Comparison of ENCODE assay signal across 25 cellular contexts in genomic region chr16:88552815-88553214, GRCh38. TPM values are rescaled to one million over a fixed set of nuclear protein-coding genes. Genes with fewer than 3 reads are reported as not detected.
DNase-seq lines count a peak whose midpoint lies in the region; ATAC-seq, FAIRE-seq and TF ChIP-seq lines count a peak whose summit lies in the region.
"Had no signal": no experiment of that assay in that cellular context is flagged by ENCODE, and none has a peak within 500 bp of the region (broad histone marks: within the 10 kb centered on the region; RNA-seq: fewer than 3 reads in every experiment).

No MANE protein-coding gene starts in this region.

- peak overlapping the region; percentile 45 for H3K4me2 ChIP-seq in OCI-LY7 (ENCODE audit: low read length)
- no peak overlapping the region for H3K4me2 ChIP-seq in trophoblast cell (ENCODE audit: low read length)

- no peak overlapping the region for H2BK5ac ChIP-seq in trophoblast cell (ENCODE audit: low read depth, low read length, poor library complexity)

- peaks cover 51% of the 10 kb centered on the region for H3K27me3 Mint-ChIP-seq in nephron (ENCODE audit: low read depth)

- no TSS peak for BruUV-seq in OCI-LY7 (replicated peaks; lab: Mats Ljungman, UMichigan)

- H3K4me3 ChIP-seq in OCI-LY7 (ENCODE audit: low read depth, low read length, poor library complexity, severe bottlenecking) (peak overlapping the region; percentile 13), trophoblast cell (ENCODE audit: low read depth, low read length) (no peak overlapping the region)
- H3K4me3 ChIP-seq: tibial nerve had no signal

- no peak overlapping the region for H2BK12ac ChIP-seq in trophoblast cell (ENCODE audit: low read length)

- no peaks in the 10 kb centered on the region for H3K36me3 Mint-ChIP-seq in nephron (ENCODE audit: low read depth)

- peak overlapping the region in 2 of 3 experiments; percentile 52 to 67 for H3K27ac Mint-ChIP-seq in nephron
- H3K27ac Mint-ChIP-seq: activated naive CD8-positive, alpha-beta T cell treated with anti-CD3 and anti-CD28 coated beads, Interleukin-2, amount 50 U/mL, for 24 hours; B cell had no signal

- POLR2A ChIA-PET in OCI-LY7 (lab: Charles Lee), result interaction anchor here (0.6 kb wide), 2 partner anchors 43 to 773 kb away, joined by 4 to 6 read pairs; no protein-coding TSS in a partner anchor

- no peak overlapping the region for H3K14ac ChIP-seq in trophoblast cell (ENCODE audit: low read length)

- no peak overlapping the region for H4K91ac ChIP-seq in trophoblast cell (ENCODE audit: low read depth, low read length)

- H3K27me3 ChIP-seq in trophoblast cell (ENCODE audit: insufficient read depth, low read length), result peaks cover 6% of the 10 kb centered on the region

- peaks cover 5% of the 10 kb centered on the region for H3K4me1 Mint-ChIP-seq in nephron

- H3K27ac ChIP-seq in OCI-LY7 (ENCODE audit: low read depth, low read length, poor library complexity, severe bottlenecking) (peak overlapping the region; percentile 86), trophoblast cell (ENCODE audit: low read depth, low read length) (no peak overlapping the region)
- H3K27ac ChIP-seq: tibial nerve had no signal

- FAIRE-seq in GM12891 (lab: Jason Lieb, UNC) (peak; percentile 47), HTR-8/SVneo (lab: Jason Lieb, UNC) (no peak)

- no peaks in the 10 kb centered on the region for H4K20me1 ChIP-seq in OCI-LY7 (ENCODE audit: insufficient read depth, low read length)

- H3K4me3 Mint-ChIP-seq in nephron, result peak overlapping the region in 1 of 3 experiments; percentile 34
- H3K4me3 Mint-ChIP-seq: activated naive CD8-positive, alpha-beta T cell treated with anti-CD3 and anti-CD28 coated beads, Interleukin-2, amount 50 U/mL, for 24 hours; B cell; H9 had no signal

- DNase-seq in GM12891 (ENCODE audit: insufficient read length, low spot score), result no peak
- peak; percentile 88 for DNase-seq in OCI-LY7 (ENCODE audit: low spot score)
- DNase-seq in SW 1271 (lab: John Stamatoyannopoulos, UW), result no peak
- DNase-seq in NCI-H446 (lab: John Stamatoyannopoulos, UW), result no peak
- DNase-seq in trophoblast cell, result no peak
- no peak for DNase-seq in HTR-8/SVneo (ENCODE audit: insufficient read length, low spot score)
- DNase-seq: activated CD4-positive, alpha-beta T cell treated with anti-CD3 and anti-CD28 coated beads, Interleukin-2, amount 50 U/mL, for 48 hours; activated CD4-positive, CD25-positive, alpha-beta regulatory T cell treated with anti-CD3 and anti-CD28 coated beads, Interleukin-2, amount 50 U/mL, for 72 hours; activated CD8-positive, alpha-beta memory T cell treated with anti-CD3 and anti-CD28 coated beads, Interleukin-2, amount 50 U/mL, for 4 hours; activated naive CD4-positive, alpha-beta T cell; activated naive CD8-positive, alpha-beta T cell treated with anti-CD3 and anti-CD28 coated beads, Interleukin-2, amount 50 U/mL, for 24 hours; caudate nucleus; erythroblast; H9; IMR-90; islet precursor cell; NCI-H1105 treated with DMSO at 0.1 percent for 48 hours; NCI-H187 treated with DMSO at 0.1 percent for 48 hours; NCI-H526; Right ventricle myocardium superior; stimulated activated CD4-positive, alpha-beta T cell treated with anti-CD3 and anti-CD28 coated beads, Interleukin-4, amount 100 ng/mL, for 24 hours had no signal

- H3K9me3 ChIP-seq in OCI-LY7 (ENCODE audit: low read length), result peaks cover 8% of the 10 kb centered on the region; the same call in 1 of the 2 replicates
- peaks cover 3% of the 10 kb centered on the region for H3K9me3 ChIP-seq in trophoblast cell (ENCODE audit: insufficient read depth, low read depth, low read length)

- H3K18ac ChIP-seq in trophoblast cell (ENCODE audit: low read length), result no peak overlapping the region

- peak overlapping the region; percentile 24 for H2AFZ ChIP-seq in OCI-LY7 (ENCODE audit: low read length)
- no peak overlapping the region for H2AFZ ChIP-seq in trophoblast cell (ENCODE audit: insufficient read depth, low read length, poor library complexity)

- H2BK120ac ChIP-seq in trophoblast cell (ENCODE audit: insufficient read depth, low read length, poor library complexity), result no peak overlapping the region

- peaks cover 2% of the 10 kb centered on the region for H3K9me3 Mint-ChIP-seq in nephron
- H3K9me3 Mint-ChIP-seq: activated naive CD8-positive, alpha-beta T cell treated with anti-CD3 and anti-CD28 coated beads, Interleukin-2, amount 50 U/mL, for 24 hours had no signal

- no peak overlapping the region for H4K8ac ChIP-seq in trophoblast cell (ENCODE audit: low read depth, low read length)

- H3K4ac ChIP-seq in trophoblast cell (ENCODE audit: low read depth, low read length), result no peak overlapping the region

- intact Hi-C loops in OCI-LY7 (cut with micrococcal nuclease; ENCODE audit: unreplicated experiment), result loop anchor here (10.0 kb wide), 2 partner anchors 598 to 848 kb away; partner anchors contain the start of gene BANP

- CTCF ChIA-PET in OCI-LY7 (lab: Charles Lee; ENCODE audit: unreplicated experiment), result no interaction called here

- no CpG with 5 or more reads among the region's 13 CpGs for WGBS in trophoblast cell (ENCODE audit: extremely low coverage, insufficient coverage, insufficient read length)

- ATAC-seq in HG02798 (IDR thresholded peaks at IDR 0.05; ENCODE audit: poor library complexity, unreplicated experiment), result peak; percentile 74
- ATAC-seq: activated naive CD8-positive, alpha-beta T cell treated with anti-CD3 and anti-CD28 coated beads, Interleukin-2, amount 50 U/mL, for 24 hours had no signal

- H3K23ac ChIP-seq in trophoblast cell (ENCODE audit: low read length), result no peak overlapping the region

- TF ChIP-seq POLR2A in GM12891 (IDR thresholded peaks at IDR 0.05; ENCODE audit: low read depth, low read length), result no peak

- H3K9me2 ChIP-seq in OCI-LY7 (ENCODE audit: insufficient read depth, low read length), result no peaks in the 10 kb centered on the region

- no peak overlapping the region for H4K12ac ChIP-seq in trophoblast cell (ENCODE audit: low read depth, low read length)

- H2AK5ac ChIP-seq in trophoblast cell (ENCODE audit: low read length), result no peak overlapping the region

- peaks cover 71% of the 10 kb centered on the region for H3K4me1 ChIP-seq in OCI-LY7 (ENCODE audit: insufficient read depth, low read length, poor library complexity, severe bottlenecking)
- peaks cover 0 to 2% of the 10 kb centered on the region in 2 experiments for H3K4me1 ChIP-seq in trophoblast cell (ENCODE audit: control insufficient read depth in 1 of 2, insufficient read depth in 2 of 2, low read length in 2 of 2)

- H3K36me3 ChIP-seq in OCI-LY7 (ENCODE audit: insufficient read depth, low read length) (no peaks in the 10 kb centered on the region; the same call in 1 of the 2 replicates), trophoblast cell (ENCODE audit: control insufficient read depth in 1 of 2, insufficient read depth in 2 of 2, low read length in 2 of 2) (no peaks in the 10 kb centered on the region)
- H3K36me3 ChIP-seq: tibial nerve had no signal

- H3K79me1 ChIP-seq in trophoblast cell (ENCODE audit: low read length), result no peaks in the 10 kb centered on the region

- TF ChIP-seq CTCF in OCI-LY7 (conservative IDR thresholded peaks at IDR 0.05; ENCODE audit: low read length) (no peak), nephron (IDR thresholded peaks at IDR 0.05; ENCODE audit: unreplicated experiment in 3 of 3) (no peak)

- H3K79me2 ChIP-seq in OCI-LY7 (ENCODE audit: insufficient read depth, low read depth, low read length) (no peaks in the 10 kb centered on the region), trophoblast cell (ENCODE audit: control insufficient read depth, insufficient read depth, low read length, poor library complexity) (no peaks in the 10 kb centered on the region)

- no peak overlapping the region for H3K9ac ChIP-seq in trophoblast cell (ENCODE audit: low read length)

TF ChIP-seq in GM12891, 5 proteins besides CTCF, POLR2A, EP300 and RAD21:
- no peak for TF ChIP-seq POLR2AphosphoS5 (IDR thresholded peaks at IDR 0.05; ENCODE audit: low read depth, low read length)
- TF ChIP-seq POU2F2 (IDR thresholded peaks at IDR 0.05; ENCODE audit: low read depth, low read length), result no peak
- TF ChIP-seq TAF1 (IDR thresholded peaks at IDR 0.05; ENCODE audit: low read depth, low read length), result no peak
- no peak for TF ChIP-seq SPI1 (IDR thresholded peaks at IDR 0.05; ENCODE audit: low read depth, low read length)
- TF ChIP-seq PAX5 (IDR thresholded peaks at IDR 0.05; ENCODE audit: insufficient read depth, low read length, severe bottlenecking), result no peak

RNA-seq across cellular contexts. Expression of gene ZC3H18, which starts 17.4 kb away (rescaled TPM):
- polyA plus RNA-seq in GM12891 (2012; ENCODE audit: low read depth, missing spikeins), result 26.0 TPM
- 22.2 and 26.6 TPM in 2 replicates for total RNA-seq in OCI-LY7 (2014; rRNA removed; shearing (Covaris generic))
- 72.1 and 79.0 TPM in 2 replicates for total RNA-seq in OCI-LY7 (2022)
- 35.5 and 35.7 TPM in 2 replicates for polyA plus RNA-seq in trophoblast cell (2013)
